21 cellular contexts compared by ENCODE assay signal in the genomic region with DNA sequence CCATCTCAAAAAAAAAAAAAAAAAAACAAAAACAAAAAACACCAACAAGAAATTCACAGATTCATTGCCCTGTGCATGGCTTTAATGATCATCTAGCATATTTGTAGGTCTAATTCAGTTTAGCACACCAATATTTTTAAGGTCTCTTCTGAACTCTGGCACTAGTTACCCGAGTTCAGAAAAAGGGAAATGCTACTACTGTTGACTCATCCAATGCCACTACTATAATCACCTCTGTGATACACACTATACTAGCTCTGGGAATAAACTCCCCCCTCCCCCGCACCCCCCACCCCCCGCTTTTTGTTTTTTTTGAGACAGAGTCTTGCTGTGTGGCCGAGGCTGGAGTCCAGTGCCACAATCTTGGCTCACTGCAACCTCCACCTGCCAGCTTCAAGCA. TPM values are rescaled to one million over a fixed set of nuclear protein-coding genes. Genes with fewer than 3 reads are reported as not detected.
DNase-seq lines count a peak whose midpoint lies in the region; ATAC-seq, FAIRE-seq and TF ChIP-seq lines count a peak whose summit lies in the region.
"Had no signal": no experiment of that assay in that cellular context is flagged by ENCODE, and none has a peak within 500 bp of the region (broad histone marks: within the 10 kb centered on the region; RNA-seq: fewer than 3 reads in every experiment).

No MANE protein-coding gene starts in this region.

- TF ChIP-seq RAD21 in K562 (CRISPR knock-in tag; conservative IDR thresholded peaks at IDR 0.05 in 1 of 2, IDR thresholded peaks at IDR 0.05 in 1 of 2): no peak

- in situ Hi-C loops in K562 (cut with MboI): no loop called here

- peaks cover 32% of the 10 kb centered on the region for H3K4me1 Mint-ChIP-seq in CD14-positive monocyte

- no peak overlapping the region for H2AFZ ChIP-seq in K562 (ENCODE audit: low read depth, low read length)
- H2AFZ ChIP-seq: PC-9 had no signal

- no peak for ATAC-seq in K562

- peak overlapping the region in 6 of 7 donors; percentile 45 to 87 (median 56) for H3K27ac Mint-ChIP-seq in CD14-positive monocyte
- H3K27ac Mint-ChIP-seq: B cell; CD4-positive, alpha-beta T cell had no signal

- 0 out of 2 replicates have a peak, but pooled peaks cover 5% of the 10 kb centered on the region for H4K20me1 ChIP-seq in K562 (replicated peaks; ENCODE audit: control insufficient read depth, insufficient read depth, low read length)

- no peak for TF ChIP-seq EP300 in K562 (IDR thresholded peaks at IDR 0.05; ENCODE audit: low read length)

- peaks cover 59% of the 10 kb centered on the region; the same call in 2 of the 3 replicates for H3K36me3 ChIP-seq in K562 (ENCODE audit: control insufficient read depth, insufficient read depth, low read length)

- H3K9ac ChIP-seq in K562 (ENCODE audit: insufficient read depth in 1 of 2, low read depth in 2 of 2, low read length in 2 of 2): no peak overlapping the region

- H3K9me3 ChIP-seq in K562 (replicated peaks; ENCODE audit: control insufficient read depth, insufficient read depth, low read depth, low read length): no peaks in the 10 kb centered on the region
- H3K9me3 ChIP-seq: Caco-2, HAP-1, SJCRH30 had no signal

- H3K4me3 ChIP-seq in K562: no peak overlapping the region
- H3K4me3 ChIP-seq: HAP-1, PC-9, SJCRH30 had no signal

- no peak overlapping the region for H3K27ac ChIP-seq in K562 (ENCODE audit: extremely low read depth, low read depth, low read length)
- H3K27ac ChIP-seq: PC-9, RWPE1, SJCRH30 had no signal

- H3K27me3 ChIP-seq in K562 (ENCODE audit: control insufficient read depth in 2 of 2, insufficient read depth in 2 of 2, low read length in 2 of 2): no peaks in the 10 kb centered on the region
- H3K27me3 ChIP-seq: SJCRH30 had no signal

- no peaks in the 10 kb centered on the region for H3K27me3 Mint-ChIP-seq in CD14-positive monocyte (ENCODE audit: low read depth in 3 of 3)
- H3K27me3 Mint-ChIP-seq: B cell; CD4-positive, alpha-beta T cell had no signal

- BruUV-seq in K562 (replicated peaks; lab: Mats Ljungman, UMichigan): no TSS peak

- peaks cover 0 to 1% (median 0%) of the 10 kb centered on the region in 7 donors for H3K9me3 Mint-ChIP-seq in CD14-positive monocyte
- H3K9me3 Mint-ChIP-seq: CD4-positive, alpha-beta T cell had no signal

- POLR2A ChIA-PET in K562 (lab: Yijun Ruan, JAX): no interaction called here

- no peak for TF ChIP-seq POLR2A in H54 (IDR thresholded peaks at IDR 0.05; ENCODE audit: low read depth, low read length)
- TF ChIP-seq POLR2A in K562 (conservative IDR thresholded peaks at IDR 0.05): no peak

- FAIRE-seq in H54 (lab: Jason Lieb, UNC) (peak; percentile 20), K562 (lab: Jason Lieb, UNC) (no peak), HTR-8/SVneo (lab: Jason Lieb, UNC) (no peak)
- FAIRE-seq: GM12892 had no signal

- no peaks in the 10 kb centered on the region for H3K79me2 ChIP-seq in K562 (ENCODE audit: control insufficient read depth, insufficient read depth, low read length)

- H3K4me3 Mint-ChIP-seq in CD14-positive monocyte: no peak overlapping the region
- H3K4me3 Mint-ChIP-seq: B cell; CD4-positive, alpha-beta T cell had no signal

- DNase-seq in CD14-positive monocyte (ENCODE audit: low spot score): no peak
- DNase-seq in H54 (ENCODE audit: insufficient read length, low spot score): peak; percentile 7
- peak; percentile 52 for DNase-seq in NOMO-1 treated with DMSO at 0.1 percent for 48 hours (lab: John Stamatoyannopoulos, UW; ENCODE audit: unreplicated experiment)
- DNase-seq in K562 (ENCODE audit: extremely low read depth in 1 of 4, low spot score in 3 of 4): no peak
- DNase-seq in NCI-H128 (lab: John Stamatoyannopoulos, UW; ENCODE audit: unreplicated experiment): no peak
- DNase-seq in T-helper 9 cell: no peak
- no peak for DNase-seq in HTR-8/SVneo (ENCODE audit: insufficient read length, low spot score)
- DNase-seq in NCI-H82 (lab: John Stamatoyannopoulos, UW): no peak
- DNase-seq: Caco-2; CD4-positive, alpha-beta T cell; GF-D8; NCI-H1436 treated with DMSO at 0.1 percent for 48 hours; NCI-H2081; NCI-H2171 treated with DMSO at 0.1 percent for 48 hours; NK-92 treated with Interleukin-12 subunit alpha and Interleukin-12 subunit beta, amount 100 ng/mL, for 24 hours; PC-9; SJCRH30 had no signal

- CTCF ChIA-PET in K562 (lab: Yijun Ruan, JAX; ENCODE audit: low intra/inter-chr PET ratio): no interaction called here

- peaks cover 40 to 66% of the 10 kb centered on the region in 2 donors for H3K36me3 Mint-ChIP-seq in CD14-positive monocyte

- no peaks in the 10 kb centered on the region for H3K9me1 ChIP-seq in K562 (ENCODE audit: control insufficient read depth, insufficient read depth, low read length)

- TF ChIP-seq CTCF in CD14-positive monocyte (IDR thresholded peaks at IDR 0.05) (no peak), K562 (IDR thresholded peaks at IDR 0.05 in 2 of 3, conservative IDR thresholded peaks at IDR 0.05 in 1 of 3; ENCODE audit: insufficient read depth in 2 of 3, low read depth in 1 of 3, low read length in 3 of 3) (no peak)

- 73% methylated on average over 4 of the region's 4 CpGs for WGBS in K562 (ENCODE audit: insufficient coverage, low coverage, missing lambda C conversion rate)

- H3K4me2 ChIP-seq in K562 (ENCODE audit: insufficient read depth, low read length): no peak overlapping the region
- H3K4me2 ChIP-seq: PC-9 had no signal

- intact Hi-C loops in CD14-positive monocyte (cut with micrococcal nuclease) (no loop called here), K562 (cut with micrococcal nuclease) (no loop called here)

- H3K4me1 ChIP-seq in K562 (replicated peaks in 1 of 2; ENCODE audit: control insufficient read depth in 2 of 2, insufficient read depth in 2 of 2, low read length in 2 of 2): peaks cover 0 to 3% of the 10 kb centered on the region in 2 experiments; a peak in 1 of 5 replicates
- H3K4me1 ChIP-seq: Caco-2, SJCRH30 had no signal

TF ChIP-seq in K562, 482 proteins besides CTCF, POLR2A, EP300 and RAD21:
- TF ChIP-seq ZNF121 (CRISPR knock-in tag; conservative IDR thresholded peaks at IDR 0.05) (0 out of 2 replicates have a peak, but pooled peaks have one; percentile 8), FOXK1 (CRISPR knock-in tag; IDR thresholded peaks at IDR 0.05; ENCODE audit: borderline replicate concordance) (no peak)

RNA-seq across cellular contexts. Expression of a gene that starts 55.6 kb away (rescaled TPM):
- polyA plus RNA-seq in CD14-positive monocyte: 10 to 100 TPM; 11.6 to 16.9 TPM
- 67.9 and 105 TPM in 2 replicates for total RNA-seq in K562 (2011; cell fraction: chromatin; rRNA removed; ENCODE audit: low replicate concordance)
- total RNA-seq in K562 (2011; cell fraction: nucleolus; rRNA removed): 41.7 and 47.5 TPM in 2 replicates
- 69.1 and 89.4 TPM in 2 replicates for total RNA-seq in K562 (2011; cell fraction: nucleoplasm; rRNA removed)
- 11.6 and 13.6 TPM in 2 replicates for total RNA-seq in K562 (2014; rRNA removed)
- 14.6 and 17.4 TPM in 2 replicates for total RNA-seq in K562 (2014; rRNA removed; fragmentation: Illumina TruSeq; extraction: Trizol)
- 15.5 and 17.5 TPM in 2 replicates for total RNA-seq in K562 (2015; rRNA removed; fragmentation: Illumina TruSeq; extraction: Trizol)
- 21.2 and 24.1 TPM in 2 replicates for total RNA-seq in K562 (2021)
- 23.6 and 37.6 TPM in 2 replicates for polyA plus RNA-seq in K562 (2011; rRNA removed)
- 26.7 and 30.1 TPM in 2 replicates for polyA plus RNA-seq in K562 (2011; cell fraction: cytosol; rRNA removed)
- polyA plus RNA-seq in K562 (2011; cell fraction: nucleus; rRNA removed): 48.3 and 53.6 TPM in 2 replicates
- polyA plus RNA-seq in K562 (2012): 17.4 and 33.7 TPM in 2 replicates
- 20.8 and 24.8 TPM in 2 replicates for polyA plus RNA-seq in K562 (2014; fragmentation: Illumina TruSeq; extraction: Trizol)
- polyA plus RNA-seq in K562 (2014; fragmentation: Nextera tagmentation; extraction: Ambion mirVana): 1 to 10 TPM; 7.2 to 8.0 TPM
- polyA plus RNA-seq in K562 (2014; rRNA removed): 15.4 and 20.1 TPM in 2 replicates
- polyA minus RNA-seq in K562 (2011; rRNA and poly(A)+ RNA removed): 31.9 and 41.8 TPM in 2 replicates
- polyA minus RNA-seq in K562 (2011; cell fraction: cytosol; rRNA and poly(A)+ RNA removed): 13.6 and 19.1 TPM in 2 replicates
- 13.2 and 26.5 TPM in 2 replicates for polyA minus RNA-seq in K562 (2011; cell fraction: nucleus; rRNA and poly(A)+ RNA removed)

RNA-seq across cellular contexts. Expression of a gene that starts 59.7 kb away (rescaled TPM):
- polyA plus RNA-seq in CD14-positive monocyte: 1 to 10 TPM in 1 of 2 donors, under 1 TPM in 1; 0.54 to 1.4 TPM
- total RNA-seq in K562 (2011; cell fraction: chromatin; rRNA removed; ENCODE audit: low replicate concordance): 6.0 and 32.3 TPM in 2 replicates
- 25.7 and 37.9 TPM in 2 replicates for total RNA-seq in K562 (2011; cell fraction: nucleolus; rRNA removed)
- total RNA-seq in K562 (2011; cell fraction: nucleoplasm; rRNA removed): 15.3 and 20.1 TPM in 2 replicates
- total RNA-seq in K562 (2014; rRNA removed): 19.9 and 27.8 TPM in 2 replicates
- 3.3 and 3.7 TPM in 2 replicates for total RNA-seq in K562 (2014; rRNA removed; fragmentation: Illumina TruSeq; extraction: Trizol)
- total RNA-seq in K562 (2015; rRNA removed; fragmentation: Illumina TruSeq; extraction: Trizol): 8.0 and 8.3 TPM in 2 replicates
- 17.8 and 20.9 TPM in 2 replicates for total RNA-seq in K562 (2021)
- 10.9 and 15.9 TPM in 2 replicates for polyA plus RNA-seq in K562 (2011; rRNA removed)
- polyA plus RNA-seq in K562 (2011; cell fraction: cytosol; rRNA removed): 14.2 and 28.7 TPM in 2 replicates
- polyA plus RNA-seq in K562 (2011; cell fraction: nucleus; rRNA removed): 22.8 and 30.9 TPM in 2 replicates
- polyA plus RNA-seq in K562 (2012): 16.0 and 21.8 TPM in 2 replicates
- polyA plus RNA-seq in K562 (2014; fragmentation: Illumina TruSeq; extraction: Trizol): 8.1 and 13.6 TPM in 2 replicates
- polyA plus RNA-seq in K562 (2014; fragmentation: Nextera tagmentation; extraction: Ambion mirVana): under 1 TPM; 0.17 to 0.32 TPM
- 10.3 and 15.5 TPM in 2 replicates for polyA plus RNA-seq in K562 (2014; rRNA removed)
- polyA minus RNA-seq in K562 (2011; rRNA and poly(A)+ RNA removed): 11.8 and 19.8 TPM in 2 replicates
- 18.6 and 24.7 TPM in 2 replicates for polyA minus RNA-seq in K562 (2011; cell fraction: cytosol; rRNA and poly(A)+ RNA removed)
- polyA minus RNA-seq in K562 (2011; cell fraction: nucleus; rRNA and poly(A)+ RNA removed): 21.7 and 22.7 TPM in 2 replicates

Comparison
In these comparisons a context has a peak if more than half of its experiments do, and no peak if none do; other contexts are left out.
1. DNase-seq: peak in H54 (single experiment) and NOMO-1 treated with DMSO at 0.1 percent for 48 hours (single experiment); none in CD14-positive monocyte (single experiment), K562 (0 of 4), NCI-H128 (single experiment), T-helper 9 cell (single experiment), HTR-8/SVneo (single experiment) and NCI-H82 (single experiment).